32 cellular contexts compared by ENCODE assay signal in the genomic region with DNA sequence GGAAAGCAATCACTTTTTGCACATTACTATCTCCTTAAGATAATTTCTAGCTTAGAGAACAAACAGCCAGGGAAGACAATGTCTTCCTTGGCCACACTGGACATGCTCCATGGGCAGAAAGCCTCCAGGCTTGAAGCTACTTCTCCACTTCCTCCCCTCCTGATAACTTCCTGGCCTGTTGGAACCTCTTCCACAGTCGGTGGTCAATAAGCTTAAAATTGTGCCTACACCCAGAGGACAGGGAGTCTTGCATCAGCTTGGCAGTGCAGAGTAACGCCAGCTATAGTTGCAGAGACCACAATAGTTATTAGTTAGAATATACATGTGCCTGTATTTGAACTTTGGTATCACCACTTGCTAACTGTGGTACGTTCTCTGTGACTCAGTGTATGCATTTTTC.
"Had no signal": no experiment of that assay in that cellular context is flagged by ENCODE, and none has a peak within 500 bp of the region (broad histone marks: within the 10 kb centered on the region; RNA-seq: fewer than 3 reads in every experiment).

No MANE protein-coding gene starts in this region.

- H3K27me3 Mint-ChIP-seq: effector memory CD8-positive, alpha-beta T cell had no signal

- DNase-seq: activated CD4-positive, alpha-beta T cell treated with anti-CD3 and anti-CD28 coated beads for 1 hour; activated CD4-positive, alpha-beta T cell treated with anti-CD3 and anti-CD28 coated beads, Interleukin-2, amount 50 U/mL, for 1 hour; activated CD8-positive, alpha-beta T cell treated with anti-CD3 and anti-CD28 coated beads for 36 hours; activated gamma-delta T cell treated with Interleukin-2 at 50 U/mL for 16 hours; activated naive CD8-positive, alpha-beta T cell treated with anti-CD3 and anti-CD28 coated beads for 36 hours; activated T-cell treated with anti-CD3 and anti-CD28 coated beads, Interleukin-2, amount 50 U/mL, for 4 hours; adrenal gland; aorta; body of pancreas; colonic mucosa; dorsolateral prefrontal cortex; effector memory CD8-positive, alpha-beta T cell; head of caudate nucleus; hippocampal formation; immature natural killer cell; kidney; left colon; midbrain; naive thymus-derived CD4-positive, alpha-beta T cell; nucleus accumbens; pancreas; psoas muscle; sigmoid colon; small intestine; stimulated activated CD4-positive, alpha-beta T cell treated with anti-CD3 and anti-CD28 coated beads, Interleukin-4, amount 100 ng/mL, for 24 hours; T-helper 2 cell; upper lobe of left lung had no signal

- H3K9me3 Mint-ChIP-seq: activated CD8-positive, alpha-beta T cell treated with anti-CD3 and anti-CD28 coated beads for 36 hours; activated naive CD8-positive, alpha-beta T cell treated with anti-CD3 and anti-CD28 coated beads for 36 hours; activated T-cell treated with anti-CD3 and anti-CD28 coated beads, Interleukin-2, amount 50 U/mL, for 4 hours; activated T-helper 17 cell treated with anti-CD3 and anti-CD28 coated beads, Interleukin-2, amount 50 U/mL, for 72 hours; effector memory CD8-positive, alpha-beta T cell; stimulated activated effector memory CD8-positive, alpha-beta T cell treated with anti-CD3 and anti-CD28 coated beads, Interleukin-12 subunit alpha, Interleukin-12 subunit beta, amount 100 ng/mL, for 72 hours; stimulated activated naive CD8-positive, alpha-beta T cell treated with anti-CD3 and anti-CD28 coated beads, Interleukin-15, Interleukin-2, amounts not matched to agents 100 ng/mL and 50 ng/mL, for 24 hours had no signal

- H3K4me3 Mint-ChIP-seq: activated CD8-positive, alpha-beta T cell treated with anti-CD3 and anti-CD28 coated beads for 36 hours; activated naive CD8-positive, alpha-beta T cell treated with anti-CD3 and anti-CD28 coated beads for 36 hours; activated T-cell treated with anti-CD3 and anti-CD28 coated beads, Interleukin-2, amount 50 U/mL, for 4 hours; activated T-helper 17 cell treated with anti-CD3 and anti-CD28 coated beads, Interleukin-2, amount 50 U/mL, for 72 hours; effector memory CD8-positive, alpha-beta T cell; stimulated activated effector memory CD8-positive, alpha-beta T cell treated with anti-CD3 and anti-CD28 coated beads, Interleukin-12 subunit alpha, Interleukin-12 subunit beta, amount 100 ng/mL, for 72 hours; stimulated activated naive CD8-positive, alpha-beta T cell treated with anti-CD3 and anti-CD28 coated beads, Interleukin-15, Interleukin-2, amounts not matched to agents 100 ng/mL and 50 ng/mL, for 24 hours; WTC11 had no signal

- H3K27ac Mint-ChIP-seq: activated CD8-positive, alpha-beta T cell treated with anti-CD3 and anti-CD28 coated beads for 36 hours; activated naive CD8-positive, alpha-beta T cell treated with anti-CD3 and anti-CD28 coated beads for 36 hours; activated T-helper 17 cell treated with anti-CD3 and anti-CD28 coated beads, Interleukin-2, amount 50 U/mL, for 72 hours; effector memory CD8-positive, alpha-beta T cell; immature natural killer cell; stimulated activated effector memory CD8-positive, alpha-beta T cell treated with anti-CD3 and anti-CD28 coated beads, Interleukin-12 subunit alpha, Interleukin-12 subunit beta, amount 100 ng/mL, for 72 hours; stimulated activated naive CD8-positive, alpha-beta T cell treated with anti-CD3 and anti-CD28 coated beads, Interleukin-15, Interleukin-2, amounts not matched to agents 100 ng/mL and 50 ng/mL, for 24 hours; WTC11 had no signal

- H3K36me3 Mint-ChIP-seq: activated naive CD8-positive, alpha-beta T cell treated with anti-CD3 and anti-CD28 coated beads for 36 hours; immature natural killer cell; stimulated activated effector memory CD8-positive, alpha-beta T cell treated with anti-CD3 and anti-CD28 coated beads, Interleukin-12 subunit alpha, Interleukin-12 subunit beta, amount 100 ng/mL, for 72 hours; WTC11 had no signal

- ATAC-seq: activated CD8-positive, alpha-beta T cell treated with anti-CD3 and anti-CD28 coated beads for 36 hours; activated T-cell treated with anti-CD3 and anti-CD28 coated beads, Interleukin-2, amount 50 U/mL, for 4 hours; activated T-helper 17 cell treated with anti-CD3 and anti-CD28 coated beads, Interleukin-2, amount 50 U/mL, for 72 hours; body of pancreas; effector memory CD8-positive, alpha-beta T cell; gastroesophageal sphincter; left colon; naive thymus-derived CD4-positive, alpha-beta T cell; pancreas; psoas muscle; stimulated activated effector memory CD8-positive, alpha-beta T cell treated with anti-CD3 and anti-CD28 coated beads, Interleukin-12 subunit alpha, Interleukin-12 subunit beta, amount 100 ng/mL, for 72 hours; WTC11 had no signal
